13 cellular contexts compared by ENCODE assay signal in genomic region chr14:101598159-101598558, GRCh38. TPM values are rescaled to one million over a fixed set of nuclear protein-coding genes. Genes with fewer than 3 reads are reported as not detected.
"Had no signal": no experiment of that assay in that cellular context is flagged by ENCODE, and none has a peak within 500 bp of the region (broad histone marks: within the 10 kb centered on the region; RNA-seq: fewer than 3 reads in every experiment).

No MANE protein-coding gene starts in this region.

- H3K27ac ChIP-seq: gastrocnemius medialis, neutrophil, spleen, suprapubic skin had no signal

- H3K9me3 Mint-ChIP-seq: activated naive CD4-positive, alpha-beta T cell treated with anti-CD3 and anti-CD28 coated beads, Interleukin-2, amount 50 U/mL, for 24 hours had no signal

- H3K36me3 ChIP-seq: gastrocnemius medialis, neutrophil, spleen, suprapubic skin had no signal

- H3K4me3 Mint-ChIP-seq: activated naive CD4-positive, alpha-beta T cell treated with anti-CD3 and anti-CD28 coated beads, Interleukin-2, amount 50 U/mL, for 24 hours; activated T-helper 1 cell treated with anti-CD3 and anti-CD28 coated beads, Interleukin-12 subunit alpha, Interleukin-12 subunit beta, Interleukin-2, Interleukin-4 antibody, amounts not matched to agents 30 ng/mL and 10 ng/mL and 1 ng/mL, durations not matched to agents 14 hours and 24 hours and 36 hours had no signal

- H3K27ac Mint-ChIP-seq: activated T-helper 1 cell treated with anti-CD3 and anti-CD28 coated beads, Interleukin-12 subunit alpha, Interleukin-12 subunit beta, Interleukin-2, Interleukin-4 antibody, amounts not matched to agents 30 ng/mL and 10 ng/mL and 1 ng/mL, durations not matched to agents 14 hours and 24 hours and 36 hours had no signal

- H3K27me3 ChIP-seq: gastrocnemius medialis, neutrophil had no signal

- DNase-seq: activated CD4-positive, alpha-beta T cell treated with anti-CD3 and anti-CD28 coated beads, Interleukin-2, amount 50 U/mL, for 1 hour; activated CD4-positive, CD25-positive, alpha-beta regulatory T cell; effector CD4-positive, alpha-beta T cell; spleen; stimulated activated CD4-positive, alpha-beta T cell treated with anti-CD3 and anti-CD28 coated beads, Interleukin-1b, Interleukin-23, amount 100 ng/mL, for 48 hours; stimulated activated naive CD4-positive, alpha-beta T cell treated with Interleukin-2 at 50 U/mL for 16 hours had no signal

- H3K4me1 ChIP-seq: gastrocnemius medialis, suprapubic skin had no signal

- H3K27me3 Mint-ChIP-seq: activated naive CD4-positive, alpha-beta T cell treated with anti-CD3 and anti-CD28 coated beads, Interleukin-2, amount 50 U/mL, for 24 hours had no signal

- H3K4me3 ChIP-seq: gastrocnemius medialis, spleen, suprapubic skin had no signal

- H3K9me3 ChIP-seq: gastrocnemius medialis, neutrophil, suprapubic skin had no signal

- H3K36me3 Mint-ChIP-seq: activated naive CD4-positive, alpha-beta T cell treated with anti-CD3 and anti-CD28 coated beads, Interleukin-2, amount 50 U/mL, for 24 hours had no signal

- ATAC-seq: gastrocnemius medialis, sciatic nerve had no signal

RNA-seq across cellular contexts. Expression of gene DIO3, which starts 36.9 kb away (rescaled TPM):
- total RNA-seq: activated T-helper 1 cell treated with anti-CD3 and anti-CD28 coated beads, Interleukin-12 subunit alpha, Interleukin-12 subunit beta, Interleukin-2, Interleukin-4 antibody, amounts not matched to agents 30 ng/mL and 10 ng/mL and 1 ng/mL, durations not matched to agents 14 hours and 24 hours and 36 hours; T-helper 2 cell treated with Interferon-gamma antibody and Interleukin-4, amounts not matched to agents 100 ng/mL and 5 ng/mL, for 36 hours had no signal
